31 cellular contexts compared by ENCODE assay signal in genomic region chr12:52659395-52659794, GRCh38. TPM values are rescaled to one million over a fixed set of nuclear protein-coding genes. Genes with fewer than 3 reads are reported as not detected.
"Had no signal": no experiment of that assay in that cellular context is flagged by ENCODE, and none has a peak within 500 bp of the region (broad histone marks: within the 10 kb centered on the region; RNA-seq: fewer than 3 reads in every experiment).

No MANE protein-coding gene starts in this region.

- ATAC-seq: activated T-helper 17 cell treated with anti-CD3 and anti-CD28 coated beads, Interleukin-2, amount 50 U/mL, for 72 hours; esophagus mucosa; heart right ventricle; pancreas had no signal

- H3K36me3 Mint-ChIP-seq: mesothelial cell of epicardium, naive B cell had no signal

- H3K4me3 Mint-ChIP-seq: activated T-cell treated with anti-CD3 and anti-CD28 coated beads, Interleukin-2, amount 50 U/mL, for 24 hours; activated T-helper 17 cell treated with anti-CD3 and anti-CD28 coated beads, Interleukin-2, amount 50 U/mL, for 72 hours; mesothelial cell of epicardium; naive B cell had no signal

- H3K27ac Mint-ChIP-seq: activated T-cell treated with anti-CD3 and anti-CD28 coated beads, Interleukin-2, amount 50 U/mL, for 24 hours; activated T-helper 17 cell treated with anti-CD3 and anti-CD28 coated beads, Interleukin-2, amount 50 U/mL, for 72 hours; mesothelial cell of epicardium; naive B cell had no signal

- DNase-seq: activated CD4-positive, alpha-beta T cell treated with anti-CD3 and anti-CD28 coated beads for 4 hours; activated CD4-positive, alpha-beta T cell treated with anti-CD3 and anti-CD28 coated beads, Interleukin-2, amount 50 U/mL, for 4 hours; activated CD4-positive, CD25-positive, alpha-beta regulatory T cell; activated gamma-delta T cell treated with Interleukin-2 at 50 U/mL for 16 hours; activated naive CD4-positive, alpha-beta T cell treated with anti-CD3 and anti-CD28 coated beads, Interleukin-2, amount 50 U/mL, for 16 hours; activated T-cell treated with anti-CD3 and anti-CD28 coated beads, Interleukin-2, amount 50 U/mL, for 24 hours; amniotic stem cell; brain microvascular endothelial cell; foreskin fibroblast; heart right ventricle; mammary epithelial cell; naive B cell; nucleus accumbens; pancreas; retina; stimulated activated CD4-positive, alpha-beta T cell treated with anti-CD3 and anti-CD28 coated beads, Interleukin-15, amount 100 ng/mL, for 24 hours; stimulated activated CD4-positive, alpha-beta T cell treated with anti-CD3 and anti-CD28 coated beads, Interleukin-2, amount 100 ng/mL, for 24 hours; stimulated activated naive CD4-positive, alpha-beta T cell treated with Interleukin-2 at 50 U/mL for 16 hours; T-helper 1 cell; trophoblast cell had no signal

- H3K9me3 Mint-ChIP-seq: activated T-cell treated with anti-CD3 and anti-CD28 coated beads, Interleukin-2, amount 50 U/mL, for 24 hours; activated T-helper 17 cell treated with anti-CD3 and anti-CD28 coated beads, Interleukin-2, amount 50 U/mL, for 72 hours; mesothelial cell of epicardium; naive B cell had no signal

- H3K4me1 Mint-ChIP-seq: naive B cell had no signal

- H3K27me3 Mint-ChIP-seq: activated T-cell treated with anti-CD3 and anti-CD28 coated beads, Interleukin-2, amount 50 U/mL, for 24 hours had no signal

RNA-seq across cellular contexts. Expression of gene KRT2, which starts 7.4 kb away (rescaled TPM):
- total RNA-seq: activated T-helper 17 cell treated with anti-CD3 and anti-CD28 coated beads, Interleukin-2, amount 50 U/mL, for 72 hours; astrocyte; cardiac septum; chondrocyte; esophagus mucosa; glomerular endothelial cell; heart right ventricle; liver; mammary epithelial cell; mesothelial cell of epicardium; pancreas; smooth muscle cell had no signal

RNA-seq across cellular contexts. Expression of gene KRT1, which starts 20.8 kb away (rescaled TPM):
- total RNA-seq: activated T-helper 17 cell treated with anti-CD3 and anti-CD28 coated beads, Interleukin-2, amount 50 U/mL, for 72 hours; astrocyte; cardiac septum; chondrocyte; glomerular endothelial cell; heart right ventricle; mammary epithelial cell; mesothelial cell of epicardium had no signal

RNA-seq across cellular contexts. Expression of gene KRT73, which starts 41.0 kb away (rescaled TPM):
- total RNA-seq: activated T-helper 17 cell treated with anti-CD3 and anti-CD28 coated beads, Interleukin-2, amount 50 U/mL, for 72 hours; astrocyte; cardiac septum; chondrocyte; esophagus mucosa; glomerular endothelial cell; heart right ventricle; liver; mammary epithelial cell; mesothelial cell of epicardium; pancreas; prostate gland; smooth muscle cell; thoracic aorta had no signal

RNA-seq across cellular contexts. Expression of gene KRT77, which starts 43.9 kb away (rescaled TPM):
- total RNA-seq: activated T-helper 17 cell treated with anti-CD3 and anti-CD28 coated beads, Interleukin-2, amount 50 U/mL, for 72 hours; astrocyte; cardiac septum; chondrocyte; esophagus mucosa; glomerular endothelial cell; liver; mesothelial cell of epicardium; pancreas had no signal

RNA-seq across cellular contexts. Expression of gene KRT72, which starts 58.1 kb away (rescaled TPM):
- total RNA-seq: activated T-helper 17 cell treated with anti-CD3 and anti-CD28 coated beads, Interleukin-2, amount 50 U/mL, for 72 hours; astrocyte; cardiac septum; chondrocyte; esophagus mucosa; glomerular endothelial cell; liver; mammary epithelial cell; mesothelial cell of epicardium; smooth muscle cell; thoracic aorta had no signal
